ENCODE assay signal across 1 cellular context in the genomic region with DNA sequence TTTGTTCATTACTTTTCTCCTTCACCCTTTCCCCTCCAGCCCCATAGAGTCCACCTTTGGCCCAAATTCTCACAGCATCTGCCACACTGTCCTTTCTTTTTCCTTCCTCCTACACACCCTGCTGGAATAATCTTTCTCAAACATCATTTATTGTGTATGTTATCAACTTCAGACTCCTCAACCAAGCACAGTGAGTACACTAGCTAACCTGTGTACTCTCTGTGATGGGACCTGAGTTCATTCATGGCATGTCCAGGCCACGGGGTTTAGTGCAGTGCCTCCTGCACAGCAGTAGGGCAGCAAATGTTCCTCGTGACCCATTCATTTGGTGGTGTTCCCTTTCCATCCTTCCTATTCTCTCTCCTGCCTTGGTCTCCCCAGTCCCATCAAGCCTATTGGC.
TF ChIP-seq lines count a peak whose summit lies in the region.

No MANE protein-coding gene starts in this region.

TF ChIP-seq in HepG2, 621 proteins besides CTCF, POLR2A, EP300 and RAD21:
- TF ChIP-seq ZSCAN31 (CRISPR knock-in tag; IDR thresholded peaks at IDR 0.05; ENCODE audit: low read depth) (no peak), PPARG (CRISPR knock-in tag; conservative IDR thresholded peaks at IDR 0.05) (peak; percentile 27; the same call in 1 of the 2 replicates), NFE2L2 (IDR thresholded peaks at IDR 0.05; ENCODE audit: low read length) (no peak), ZNF709 (CRISPR knock-in tag; IDR thresholded peaks at IDR 0.05) (no peak), ZNF678 (CRISPR knock-in tag; IDR thresholded peaks at IDR 0.05) (no peak), BRCA1 (CRISPR knock-in tag; IDR thresholded peaks at IDR 0.05) (no peak)
